Comparison of ENCODE assay signal across 8 cellular contexts in the genomic region with DNA sequence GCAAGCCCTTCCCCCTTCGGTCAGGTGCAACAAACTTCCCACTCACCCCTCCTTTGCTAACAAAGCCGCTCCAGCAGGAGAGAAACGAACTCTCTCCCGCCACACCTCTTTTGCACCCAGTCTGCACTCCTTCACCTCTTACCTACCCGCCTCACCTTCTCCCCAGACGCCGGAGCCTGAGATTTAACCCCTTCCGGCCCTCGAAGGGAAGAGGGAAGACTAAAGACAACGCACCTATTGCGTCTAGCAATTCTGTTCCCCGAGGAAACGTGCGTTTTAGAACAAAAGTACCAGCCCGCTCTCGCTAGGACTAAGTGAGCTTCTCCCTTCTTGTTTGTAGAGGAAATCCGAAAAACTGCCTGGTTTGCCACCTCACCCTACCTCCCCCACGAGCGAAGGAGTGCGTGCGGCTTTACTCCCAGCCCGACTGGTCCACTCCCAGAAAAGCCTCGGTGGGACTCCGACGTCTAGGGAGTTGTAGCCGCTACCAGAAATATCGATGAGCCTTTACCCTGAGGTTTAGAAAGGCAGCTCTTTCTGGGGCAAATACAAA. TPM values are rescaled to one million over a fixed set of nuclear protein-coding genes. Genes with fewer than 3 reads are reported as not detected.
DNase-seq lines count a peak whose midpoint lies in the region; ATAC-seq and TF ChIP-seq lines count a peak whose summit lies in the region.

No MANE protein-coding gene starts in this region.

- peak overlapping the region; percentile 91 for H3K4me3 ChIP-seq in DOHH2 (ENCODE audit: low read length)
- peak overlapping the region; percentile 95 for H3K4me3 ChIP-seq in KMS-11 (IDR thresholded peaks at IDR 0.05; ENCODE audit: insufficient read depth, low read depth, low read length)

- TF ChIP-seq CTCF in DOHH2 (IDR thresholded peaks at IDR 0.05; ENCODE audit: low read depth, low read length, poor library complexity, severe bottlenecking) (no peak), KMS-11 (conservative IDR thresholded peaks at IDR 0.05; ENCODE audit: low read depth, low read length) (no peak), nephron progenitor cell (IDR thresholded peaks at IDR 0.05) (no peak)

- DNase-seq in RKO (ENCODE audit: low spot score) (peak; percentile 81), fibroblast of the conjunctiva (ENCODE audit: low read depth) (peak; percentile 24), nephron progenitor cell (peak; percentile 57)
- DNase-seq in activated T-helper 2 cell treated with anti-CD3 and anti-CD28 coated beads, Interferon-gamma antibody, Interleukin-2, Interleukin-4, amounts not matched to agents 10 μg/mL and 5 μg/mL and 100 μg/mL, durations not matched to agents 14 hours and 24 hours and 36 hours (ENCODE audit: low spot score), result peak; percentile 69
- peak; percentile 78 to 79 for DNase-seq in stimulated activated naive CD8-positive, alpha-beta T cell treated with anti-CD3 and anti-CD28 coated beads, Interleukin-15, amount 100 ng/mL, for 72 hours

- no peaks in the 10 kb centered on the region for H3K27me3 Mint-ChIP-seq in activated T-helper 2 cell treated with anti-CD3 and anti-CD28 coated beads, Interferon-gamma antibody, Interleukin-2, Interleukin-4, amounts not matched to agents 10 μg/mL and 5 μg/mL and 100 μg/mL, durations not matched to agents 14 hours and 24 hours and 36 hours (ENCODE audit: low read depth)
- no peaks in the 10 kb centered on the region for H3K27me3 Mint-ChIP-seq in nephron progenitor cell (ENCODE audit: low read depth, poor library complexity)
- H3K27me3 Mint-ChIP-seq in stimulated activated naive CD8-positive, alpha-beta T cell treated with anti-CD3 and anti-CD28 coated beads, Interleukin-15, amount 100 ng/mL, for 72 hours, result no peaks in the 10 kb centered on the region

- peak; percentile 52 for ATAC-seq in GM21786 (IDR thresholded peaks at IDR 0.05; ENCODE audit: unreplicated experiment)
- peak; percentile 87 for ATAC-seq in stimulated activated naive CD8-positive, alpha-beta T cell treated with anti-CD3 and anti-CD28 coated beads, Interleukin-15, amount 100 ng/mL, for 72 hours

- H3K4me1 Mint-ChIP-seq in activated T-helper 2 cell treated with anti-CD3 and anti-CD28 coated beads, Interferon-gamma antibody, Interleukin-2, Interleukin-4, amounts not matched to agents 10 μg/mL and 5 μg/mL and 100 μg/mL, durations not matched to agents 14 hours and 24 hours and 36 hours (ENCODE audit: low read depth), result peaks cover 39% of the 10 kb centered on the region
- peaks cover 33% of the 10 kb centered on the region for H3K4me1 Mint-ChIP-seq in nephron progenitor cell
- peaks cover 44% of the 10 kb centered on the region for H3K4me1 Mint-ChIP-seq in stimulated activated naive CD8-positive, alpha-beta T cell treated with anti-CD3 and anti-CD28 coated beads, Interleukin-15, amount 100 ng/mL, for 72 hours

- peak overlapping the region; percentile 98 for H3K4me3 Mint-ChIP-seq in activated T-helper 2 cell treated with anti-CD3 and anti-CD28 coated beads, Interferon-gamma antibody, Interleukin-2, Interleukin-4, amounts not matched to agents 10 μg/mL and 5 μg/mL and 100 μg/mL, durations not matched to agents 14 hours and 24 hours and 36 hours (ENCODE audit: low read depth)
- peak overlapping the region; percentile 100 for H3K4me3 Mint-ChIP-seq in nephron progenitor cell
- peak overlapping the region; percentile 93 to 99 for H3K4me3 Mint-ChIP-seq in stimulated activated naive CD8-positive, alpha-beta T cell treated with anti-CD3 and anti-CD28 coated beads, Interleukin-15, amount 100 ng/mL, for 72 hours

- peak overlapping the region; percentile 98 for H3K27ac Mint-ChIP-seq in activated T-helper 2 cell treated with anti-CD3 and anti-CD28 coated beads, Interferon-gamma antibody, Interleukin-2, Interleukin-4, amounts not matched to agents 10 μg/mL and 5 μg/mL and 100 μg/mL, durations not matched to agents 14 hours and 24 hours and 36 hours
- peak overlapping the region; percentile 98 for H3K27ac Mint-ChIP-seq in nephron progenitor cell
- H3K27ac Mint-ChIP-seq in stimulated activated naive CD8-positive, alpha-beta T cell treated with anti-CD3 and anti-CD28 coated beads, Interleukin-15, amount 100 ng/mL, for 72 hours, result peak overlapping the region; percentile 88 to 98

- H3K9me3 Mint-ChIP-seq in activated T-helper 2 cell treated with anti-CD3 and anti-CD28 coated beads, Interferon-gamma antibody, Interleukin-2, Interleukin-4, amounts not matched to agents 10 μg/mL and 5 μg/mL and 100 μg/mL, durations not matched to agents 14 hours and 24 hours and 36 hours, result no peaks in the 10 kb centered on the region
- peaks cover 23% of the 10 kb centered on the region for H3K9me3 Mint-ChIP-seq in nephron progenitor cell
- peaks cover 0 to 6% of the 10 kb centered on the region in 2 donors for H3K9me3 Mint-ChIP-seq in stimulated activated naive CD8-positive, alpha-beta T cell treated with anti-CD3 and anti-CD28 coated beads, Interleukin-15, amount 100 ng/mL, for 72 hours

- intact Hi-C loops in activated T-helper 2 cell treated with anti-CD3 and anti-CD28 coated beads, Interferon-gamma antibody, Interleukin-2, Interleukin-4, amounts not matched to agents 10 μg/mL and 5 μg/mL and 100 μg/mL, durations not matched to agents 14 hours and 24 hours and 36 hours (cut with micrococcal nuclease), result loop anchor here (1.0 to 5.0 kb wide), 7 partner anchors 48 to 522 kb away; a partner anchor contains a TSS

- H3K9ac ChIP-seq in KMS-11, result peak overlapping the region; percentile 70; the same call in 1 of the 2 replicates

- no peaks in the 10 kb centered on the region for H3F3A ChIP-seq in DOHH2 (ENCODE audit: control insufficient read depth, insufficient read depth)

- H4K20me1 ChIP-seq in DOHH2 (ENCODE audit: control insufficient read depth, insufficient read depth, low read depth, low read length), result no peaks in the 10 kb centered on the region
- H4K20me1 ChIP-seq in KMS-11 (ENCODE audit: insufficient read depth), result no peaks in the 10 kb centered on the region

- H3K27ac ChIP-seq in DOHH2 (ENCODE audit: low read depth, low read length) (peak overlapping the region; percentile 81), KMS-11 (peak overlapping the region; percentile 81)

- H3K36me3 ChIP-seq in DOHH2 (ENCODE audit: control insufficient read depth, low read length) (peaks cover 17% of the 10 kb centered on the region), KMS-11 (ENCODE audit: insufficient read depth) (no peaks in the 10 kb centered on the region)

- H3K27me3 ChIP-seq in DOHH2 (ENCODE audit: control insufficient read depth, low read length), result no peaks in the 10 kb centered on the region
- no peaks in the 10 kb centered on the region for H3K27me3 ChIP-seq in KMS-11 (ENCODE audit: insufficient read depth, low read depth)

- H3K9me2 ChIP-seq in DOHH2 (replicated peaks; ENCODE audit: control insufficient read depth, low read length), result no peaks in the 10 kb centered on the region

- peak overlapping the region; percentile 62 for H2AFZ ChIP-seq in KMS-11 (ENCODE audit: low read depth)

- H3K4me2 ChIP-seq in DOHH2 (ENCODE audit: low read length), result peak overlapping the region; percentile 91
- H3K4me2 ChIP-seq in KMS-11, result peak overlapping the region; percentile 76; the same call in 1 of the 2 replicates

- H3K4me1 ChIP-seq in DOHH2 (ENCODE audit: control insufficient read depth, low read length) (peaks cover 23% of the 10 kb centered on the region), KMS-11 (ENCODE audit: low read depth, poor library complexity, severe bottlenecking) (peaks cover 32% of the 10 kb centered on the region)

- H3K36me3 Mint-ChIP-seq in activated T-helper 2 cell treated with anti-CD3 and anti-CD28 coated beads, Interferon-gamma antibody, Interleukin-2, Interleukin-4, amounts not matched to agents 10 μg/mL and 5 μg/mL and 100 μg/mL, durations not matched to agents 14 hours and 24 hours and 36 hours (ENCODE audit: low read depth), result peaks cover 19% of the 10 kb centered on the region
- H3K36me3 Mint-ChIP-seq in nephron progenitor cell (ENCODE audit: low read depth), result peaks cover 26% of the 10 kb centered on the region

- peaks cover 6% of the 10 kb centered on the region; the same call in 1 of the 2 replicates for H3K9me3 ChIP-seq in DOHH2 (ENCODE audit: control insufficient read depth, insufficient read depth, low read length)

- H3K79me2 ChIP-seq in DOHH2 (ENCODE audit: control insufficient read depth, low read length), result peaks cover 63% of the 10 kb centered on the region
- H3K79me2 ChIP-seq in KMS-11 (ENCODE audit: insufficient read depth, low read depth), result peaks cover 47% of the 10 kb centered on the region

RNA-seq across cellular contexts. Expression of a gene that starts 0.4 kb away (rescaled TPM):
- 17.9 and 21.6 TPM in 2 replicates for total RNA-seq in activated T-helper 2 cell treated with anti-CD3 and anti-CD28 coated beads, Interferon-gamma antibody, Interleukin-2, Interleukin-4, amounts not matched to agents 10 μg/mL and 5 μg/mL and 100 μg/mL, durations not matched to agents 14 hours and 24 hours and 36 hours

RNA-seq across cellular contexts. Expression of a gene that starts 1.0 kb away (rescaled TPM):
- total RNA-seq in activated T-helper 2 cell treated with anti-CD3 and anti-CD28 coated beads, Interferon-gamma antibody, Interleukin-2, Interleukin-4, amounts not matched to agents 10 μg/mL and 5 μg/mL and 100 μg/mL, durations not matched to agents 14 hours and 24 hours and 36 hours, result 7.4 TPM in 2 replicates

RNA-seq across cellular contexts. Expression of a gene that starts 48.6 kb away (rescaled TPM):
- total RNA-seq in activated T-helper 2 cell treated with anti-CD3 and anti-CD28 coated beads, Interferon-gamma antibody, Interleukin-2, Interleukin-4, amounts not matched to agents 10 μg/mL and 5 μg/mL and 100 μg/mL, durations not matched to agents 14 hours and 24 hours and 36 hours, result 8.2 and 9.4 TPM in 2 replicates

Comparison
In these comparisons a context has a peak if more than half of its experiments do, and no peak if none do; other contexts are left out.
1. Peak in every context shown above with its lines: DNase-seq, ATAC-seq, H3K4me3 ChIP-seq and H3K27ac ChIP-seq.
2. DNase-seq: peak in every context shown above with its lines; median percentile 81 in RKO; 78 in stimulated activated naive CD8-positive, alpha-beta T cell treated with anti-CD3 and anti-CD28 coated beads, Interleukin-15, amount 100 ng/mL, for 72 hours; 69 in activated T-helper 2 cell treated with anti-CD3 and anti-CD28 coated beads, Interferon-gamma antibody, Interleukin-2, Interleukin-4, amounts not matched to agents 10 μg/mL and 5 μg/mL and 100 μg/mL, durations not matched to agents 14 hours and 24 hours and 36 hours; 57 in nephron progenitor cell; 24 in fibroblast of the conjunctiva.